ENCODE assay signal across 7 cellular contexts in the genomic region with DNA sequence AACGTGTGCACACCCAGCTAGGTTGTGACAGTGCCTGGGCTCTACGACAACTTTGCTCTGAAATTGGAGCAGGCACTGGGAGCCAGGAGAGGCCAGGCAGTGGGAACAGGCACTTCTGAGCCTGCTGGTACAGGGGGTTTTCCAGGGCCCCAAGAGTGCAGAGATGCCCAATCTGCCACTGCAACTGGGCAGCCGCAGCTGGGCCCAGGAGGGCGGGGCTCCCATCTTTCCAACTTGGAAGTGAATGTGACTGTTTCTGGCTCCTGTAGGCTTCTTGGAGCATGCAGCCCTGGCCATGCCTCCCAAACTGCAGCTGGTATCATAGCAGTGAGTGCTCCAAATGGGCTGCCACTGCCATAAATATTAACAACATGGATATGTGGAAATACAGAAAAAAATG.
"Had no signal": no experiment of that assay in that cellular context is flagged by ENCODE, and none has a peak within 500 bp of the region (broad histone marks: within the 10 kb centered on the region; RNA-seq: fewer than 3 reads in every experiment).

No MANE protein-coding gene starts in this region.

- H3K9ac ChIP-seq: GM23248 had no signal

- H3K27ac Mint-ChIP-seq: H9 had no signal

- FAIRE-seq: H54, HTR-8/SVneo had no signal

- H2AFZ ChIP-seq: GM23248 had no signal

- DNase-seq: GM23248, GOT3, HCEC 1CT, IMR-90 had no signal

- H3K4me3 Mint-ChIP-seq: H9 had no signal

- H3K4me3 ChIP-seq: GM23248 had no signal

- H3K27ac ChIP-seq: GM23248 had no signal
